ENCODE assay signal across 24 cellular contexts in the genomic region with DNA sequence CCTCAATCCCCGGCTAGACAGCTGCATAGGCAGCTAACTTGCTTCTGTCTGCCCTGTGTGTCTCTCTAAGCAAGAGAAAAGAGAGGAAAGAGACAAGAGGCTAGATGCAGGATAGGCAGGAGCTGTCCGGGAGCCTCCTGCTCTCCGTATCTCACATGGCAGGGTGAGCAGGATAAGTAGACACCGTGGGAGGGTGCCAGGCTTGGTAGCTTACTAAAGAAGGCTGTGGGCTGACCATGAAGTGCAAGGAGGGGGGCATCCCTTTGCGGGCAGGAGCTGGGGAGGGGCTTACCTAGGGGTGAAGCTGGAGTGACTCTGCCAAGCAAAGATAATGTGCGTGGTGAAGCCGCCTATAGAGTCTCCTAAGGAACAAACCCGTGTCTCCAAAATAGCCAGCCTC. TPM values are rescaled to one million over a fixed set of nuclear protein-coding genes. Genes with fewer than 3 reads are reported as not detected.
"Had no signal": no experiment of that assay in that cellular context is flagged by ENCODE, and none has a peak within 500 bp of the region (broad histone marks: within the 10 kb centered on the region; RNA-seq: fewer than 3 reads in every experiment).

No MANE protein-coding gene starts in this region.

- H3K27ac Mint-ChIP-seq: activated naive CD8-positive, alpha-beta T cell; activated T-cell treated with anti-CD3 and anti-CD28 coated beads, Interleukin-2, amount 50 U/mL, for 72 hours; endodermal cell; memory B cell; stimulated activated effector memory CD8-positive, alpha-beta T cell treated with anti-CD3 and anti-CD28 coated beads, Interleukin-12 subunit alpha, Interleukin-12 subunit beta, amount 100 ng/mL, for 72 hours had no signal

- H3K9me3 Mint-ChIP-seq: activated T-cell treated with anti-CD3 and anti-CD28 coated beads, Interleukin-2, amount 50 U/mL, for 72 hours; endodermal cell; memory B cell; stimulated activated effector memory CD8-positive, alpha-beta T cell treated with anti-CD3 and anti-CD28 coated beads, Interleukin-12 subunit alpha, Interleukin-12 subunit beta, amount 100 ng/mL, for 72 hours had no signal

- H3K36me3 Mint-ChIP-seq: memory B cell; naive B cell; stimulated activated effector memory CD8-positive, alpha-beta T cell treated with anti-CD3 and anti-CD28 coated beads, Interleukin-12 subunit alpha, Interleukin-12 subunit beta, amount 100 ng/mL, for 72 hours had no signal

- H3K27ac ChIP-seq: epithelial cell of prostate, foreskin keratinocyte, left lung, psoas muscle, right lobe of liver, WERI-Rb-1 had no signal

- H3K4me1 Mint-ChIP-seq: memory B cell; naive B cell; stimulated activated effector memory CD8-positive, alpha-beta T cell treated with anti-CD3 and anti-CD28 coated beads, Interleukin-12 subunit alpha, Interleukin-12 subunit beta, amount 100 ng/mL, for 72 hours had no signal

- DNase-seq: activated CD4-positive, alpha-beta T cell treated with anti-CD3 and anti-CD28 coated beads for 1 hour; activated CD4-positive, alpha-beta T cell treated with anti-CD3 and anti-CD28 coated beads, Interleukin-2, amount 50 U/mL, for 4 hours; activated gamma-delta T cell treated with Interleukin-2 at 50 U/mL for 16 hours; activated T-cell treated with anti-CD3 and anti-CD28 coated beads, Interleukin-2, amount 50 U/mL, for 72 hours; endodermal cell; foreskin keratinocyte; islet precursor cell; left lung; mucosa of descending colon; naive B cell; psoas muscle; right lobe of liver; stimulated activated CD4-positive, alpha-beta T cell treated with anti-CD3 and anti-CD28 coated beads, Interleukin-4, amount 100 ng/mL, for 24 hours; SW 1271; T-helper 2 cell; WERI-Rb-1 had no signal

- ATAC-seq: activated T-cell treated with anti-CD3 and anti-CD28 coated beads, Interleukin-2, amount 50 U/mL, for 72 hours; foreskin keratinocyte; left lung; mucosa of descending colon; psoas muscle; right lobe of liver; stimulated activated effector memory CD8-positive, alpha-beta T cell treated with anti-CD3 and anti-CD28 coated beads, Interleukin-12 subunit alpha, Interleukin-12 subunit beta, amount 100 ng/mL, for 72 hours had no signal

- H3K4me3 Mint-ChIP-seq: activated naive CD8-positive, alpha-beta T cell; activated T-cell treated with anti-CD3 and anti-CD28 coated beads, Interleukin-2, amount 50 U/mL, for 72 hours; endodermal cell; memory B cell; naive B cell; stimulated activated effector memory CD8-positive, alpha-beta T cell treated with anti-CD3 and anti-CD28 coated beads, Interleukin-12 subunit alpha, Interleukin-12 subunit beta, amount 100 ng/mL, for 72 hours had no signal

RNA-seq across cellular contexts. Expression of gene TMC3, which starts 33.7 kb away (rescaled TPM):
- total RNA-seq: activated CD8-positive, alpha-beta memory T cell treated with anti-CD3 and anti-CD28 coated beads for 36 hours; activated T-cell treated with anti-CD3 and anti-CD28 coated beads, Interleukin-2, amount 50 U/mL, for 72 hours; endodermal cell; fibroblast of lung; foreskin keratinocyte; left lung; osteocyte; psoas muscle; smooth muscle cell had no signal
